ENCODE assay signal across 21 cellular contexts in the genomic region with DNA sequence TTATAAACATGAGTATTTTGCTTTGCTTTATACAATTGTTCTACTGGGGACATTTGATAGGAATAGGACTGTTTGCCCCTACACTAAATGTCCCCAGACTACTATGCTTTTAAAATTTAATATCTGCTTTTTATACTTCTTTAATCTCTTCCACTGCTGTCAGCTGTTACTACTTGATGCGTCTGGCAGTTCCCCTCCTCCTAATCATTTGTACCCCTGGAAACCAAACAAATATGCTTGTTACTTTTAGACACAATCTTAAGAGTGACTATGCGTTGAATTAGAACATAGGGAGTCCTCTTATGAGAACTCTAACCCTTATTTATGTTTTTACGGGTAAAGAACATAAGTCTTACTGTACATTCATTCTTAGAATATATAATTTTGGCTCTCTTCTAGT.
DNase-seq lines count a peak whose midpoint lies in the region; ATAC-seq and TF ChIP-seq lines count a peak whose summit lies in the region.
"Had no signal": no experiment of that assay in that cellular context is flagged by ENCODE, and none has a peak within 500 bp of the region (broad histone marks: within the 10 kb centered on the region; RNA-seq: fewer than 3 reads in every experiment).

No MANE protein-coding gene starts in this region.

- peak in 3 of 4 donors; percentile 54 to 69 (median 61) for ATAC-seq in heart left ventricle
- ATAC-seq in left ventricle myocardium superior = peak; percentile 71
- ATAC-seq in GM21825 (IDR thresholded peaks at IDR 0.05; ENCODE audit: unreplicated experiment) = no peak
- ATAC-seq: GM12878 had no signal

- TF ChIP-seq CTCF in heart left ventricle (IDR thresholded peaks at IDR 0.05) (no peak), right atrium auricular region (IDR thresholded peaks at IDR 0.05) (no peak)

- H3K4me1 ChIP-seq in heart left ventricle (peaks cover 0 to 12% (median 0%) of the 10 kb centered on the region in 12 donors), right atrium auricular region (no peaks in the 10 kb centered on the region)
- H3K4me1 ChIP-seq: BE2C, BLaER1 had no signal

- H3K27me3 ChIP-seq in heart left ventricle (no peaks in the 10 kb centered on the region), right atrium auricular region (no peaks in the 10 kb centered on the region)
- H3K27me3 ChIP-seq: BE2C had no signal

- intact Hi-C loops in heart left ventricle (cut with DNase I) = loop anchor here in 2 of 10 donors (10.0 kb wide), 2 partner anchors 243 to 257 kb away; partner anchors contain the start of gene NALF2 (in 1 of the 2)
- intact Hi-C loops in cardiac septum (cut with DNase I) = no loop called here
- intact Hi-C loops in left ventricle myocardium superior (cut with micrococcal nuclease) = no loop called here

- WGBS in heart left ventricle, 4 donors = 35 to 47% (median 36%) methylated on average over 3 of the region's 3 CpGs

- DNase-seq in heart left ventricle (no peak), cardiac septum (ENCODE audit: low spot score) (no peak), left ventricle myocardium superior (no peak), right atrium auricular region (ENCODE audit: low spot score) (no peak)
- DNase-seq: 8988T; ACHN; BE2C; CD4-positive, alpha-beta memory T cell; CD4-positive, CD25-positive, alpha-beta regulatory T cell; CD8-positive, alpha-beta memory T cell; COR-L47; DMS 273 treated with DMSO at 0.1 percent for 48 hours; DMS153; DMS53; DMS79; DND-41; EL; GDM1 had no signal

- H3K27ac ChIP-seq in heart left ventricle (peak overlapping the region in 3 of 12 donors; percentile 14 to 48 (median 25)), right atrium auricular region (peak overlapping the region; percentile 4 to 40)
- H3K27ac ChIP-seq: BLaER1 had no signal

- H3K36me3 ChIP-seq in heart left ventricle = no peaks in the 10 kb centered on the region
- no peaks in the 10 kb centered on the region for H3K36me3 ChIP-seq in right atrium auricular region
- H3K36me3 ChIP-seq: BE2C, BLaER1 had no signal

- TF ChIP-seq POLR2A in heart left ventricle (IDR thresholded peaks at IDR 0.05) = no peak

- H3K4me3 ChIP-seq in heart left ventricle (no peak overlapping the region), right atrium auricular region (no peak overlapping the region)
- H3K4me3 ChIP-seq: BLaER1, GM12878 had no signal

- H3K9me3 ChIP-seq in heart left ventricle (peaks cover 0 to 3% (median 0%) of the 10 kb centered on the region in 12 donors), right atrium auricular region (peaks cover 0 to 10% of the 10 kb centered on the region in 2 donors)
- H3K9me3 ChIP-seq: BE2C had no signal
